Comparison of ENCODE assay signal across 21 cellular contexts in genomic region chr3:127089487-127090145, GRCh38.
DNase-seq lines count a peak whose midpoint lies in the region; ATAC-seq and TF ChIP-seq lines count a peak whose summit lies in the region.
"Had no signal": no experiment of that assay in that cellular context is flagged by ENCODE, and none has a peak within 500 bp of the region (broad histone marks: within the 10 kb centered on the region; RNA-seq: fewer than 3 reads in every experiment).

No MANE protein-coding gene starts in this region.

- H3K36me3 ChIP-seq in BLaER1 (no peaks in the 10 kb centered on the region), osteoblast (ENCODE audit: insufficient read depth, low read length) (no peaks in the 10 kb centered on the region)
- H3K36me3 ChIP-seq: esophagus muscularis mucosa, prostate gland, SJSA1, suprapubic skin had no signal

- H3K4me2 ChIP-seq in BLaER1 = peak overlapping the region; percentile 43
- H3K4me2 ChIP-seq in osteoblast (ENCODE audit: insufficient read depth, low read length) = no peak overlapping the region

- no peaks in the 10 kb centered on the region for H3K36me3 Mint-ChIP-seq in mesothelial cell of epicardium
- H3K36me3 Mint-ChIP-seq: activated naive CD4-positive, alpha-beta T cell treated with anti-CD3 and anti-CD28 coated beads, Interleukin-2, amount 10 ng/mL, durations not matched to agents 7 days and 5 days had no signal

- peaks cover 11% of the 10 kb centered on the region for H3K27me3 Mint-ChIP-seq in mesothelial cell of epicardium (ENCODE audit: low read depth)
- H3K27me3 Mint-ChIP-seq: activated naive CD4-positive, alpha-beta T cell treated with anti-CD3 and anti-CD28 coated beads, Interleukin-2, amount 10 ng/mL, durations not matched to agents 7 days and 5 days had no signal

- H3K9me3 ChIP-seq in BLaER1 = no peaks in the 10 kb centered on the region
- no peaks in the 10 kb centered on the region for H3K9me3 ChIP-seq in osteoblast (ENCODE audit: low read depth, low read length)
- H3K9me3 ChIP-seq: esophagus muscularis mucosa, prostate gland, SJSA1, suprapubic skin had no signal

- no peaks in the 10 kb centered on the region for H3K4me1 Mint-ChIP-seq in mesothelial cell of epicardium
- H3K4me1 Mint-ChIP-seq: activated naive CD4-positive, alpha-beta T cell treated with anti-CD3 and anti-CD28 coated beads, Interleukin-2, amount 10 ng/mL, durations not matched to agents 7 days and 5 days had no signal

- DNase-seq in NCI-H1694 (lab: John Stamatoyannopoulos, UW) = peak; percentile 21
- DNase-seq in fibroblast of pulmonary artery (ENCODE audit: low read depth) = peak; percentile 28
- DNase-seq in osteoblast (ENCODE audit: insufficient read length, low spot score, missing footprints) = peak; percentile 73
- no peak for DNase-seq in mesothelial cell of epicardium (ENCODE audit: low spot score in 2 of 2, unreplicated experiment in 2 of 2)
- DNase-seq in stimulated activated CD8-positive, alpha-beta memory T cell treated with anti-CD3 and anti-CD28 coated beads, Interleukin-4, amount 100 ng/mL, for 48 hours = no peak
- no peak for DNase-seq in D341Med (ENCODE audit: low spot score)
- DNase-seq: activated CD4-positive, alpha-beta T cell treated with anti-CD3 and anti-CD28 coated beads for 1 hour; activated CD8-positive, alpha-beta memory T cell treated with anti-CD3 and anti-CD28 coated beads, Interleukin-2, amount 50 U/mL, for 4 hours; activated naive CD4-positive, alpha-beta T cell treated with anti-CD3 and anti-CD28 coated beads, Interleukin-2, amount 10 ng/mL, durations not matched to agents 7 days and 5 days; HCEC 1CT; NCI-H187; NCI-H510A treated with DMSO at 0.1 percent for 48 hours; OCI-M1; T1000 had no signal

- no peak overlapping the region for H3K27ac Mint-ChIP-seq in mesothelial cell of epicardium
- H3K27ac Mint-ChIP-seq: activated naive CD4-positive, alpha-beta T cell treated with anti-CD3 and anti-CD28 coated beads, Interleukin-2, amount 10 ng/mL, durations not matched to agents 7 days and 5 days had no signal

- no peak overlapping the region for H3K9ac ChIP-seq in BLaER1

- H3K4me1 ChIP-seq in BLaER1 (peaks cover 31% of the 10 kb centered on the region), osteoblast (ENCODE audit: insufficient read depth, low read length) (no peaks in the 10 kb centered on the region)
- H3K4me1 ChIP-seq: esophagus muscularis mucosa, prostate gland, SJSA1 had no signal

- H3K4me3 ChIP-seq in BLaER1 (no peak overlapping the region), fibroblast of pulmonary artery (replicated peaks; ENCODE audit: low read depth, low read length) (no peak overlapping the region), osteoblast (ENCODE audit: insufficient read depth, low read length) (no peak overlapping the region)
- H3K4me3 ChIP-seq: dorsolateral prefrontal cortex, esophagus muscularis mucosa, prostate gland, SJSA1, suprapubic skin had no signal

- H3K27ac ChIP-seq in BLaER1 (no peak overlapping the region), osteoblast (ENCODE audit: low read depth, low read length) (no peak overlapping the region)
- H3K27ac ChIP-seq: dorsolateral prefrontal cortex, esophagus muscularis mucosa, prostate gland, SJSA1, suprapubic skin had no signal

- H3K27me3 ChIP-seq in BLaER1 = peaks cover 66% of the 10 kb centered on the region
- peaks cover 7% of the 10 kb centered on the region for H3K27me3 ChIP-seq in osteoblast (ENCODE audit: insufficient read depth, low read length)
- H3K27me3 ChIP-seq: SJSA1, suprapubic skin had no signal

- no peaks in the 10 kb centered on the region for H3K79me2 ChIP-seq in osteoblast (ENCODE audit: insufficient read depth, low read length)

- H3K4me3 Mint-ChIP-seq in mesothelial cell of epicardium = no peak overlapping the region
- H3K4me3 Mint-ChIP-seq: activated naive CD4-positive, alpha-beta T cell treated with anti-CD3 and anti-CD28 coated beads, Interleukin-2, amount 10 ng/mL, durations not matched to agents 7 days and 5 days had no signal

- H4K20me1 ChIP-seq in BLaER1 (peaks cover 62% of the 10 kb centered on the region; the same call in 1 of the 2 replicates), osteoblast (ENCODE audit: insufficient read depth, low read length) (no peaks in the 10 kb centered on the region)

- TF ChIP-seq CTCF in fibroblast of pulmonary artery (IDR thresholded peaks at IDR 0.05; ENCODE audit: low read length, missing control alignments) = no peak
- TF ChIP-seq CTCF in osteoblast (IDR thresholded peaks at IDR 0.05; ENCODE audit: extremely low read depth, low read depth, low read length) = no peak
- TF ChIP-seq CTCF in mesothelial cell of epicardium (IDR thresholded peaks at IDR 0.05; ENCODE audit: unreplicated experiment) = no peak

- H3K9me3 Mint-ChIP-seq in mesothelial cell of epicardium = no peaks in the 10 kb centered on the region
- H3K9me3 Mint-ChIP-seq: activated naive CD4-positive, alpha-beta T cell treated with anti-CD3 and anti-CD28 coated beads, Interleukin-2, amount 10 ng/mL, durations not matched to agents 7 days and 5 days had no signal

- no peak overlapping the region for H2AFZ ChIP-seq in osteoblast (ENCODE audit: low read length)

- no peak for ATAC-seq in HG03039 (IDR thresholded peaks at IDR 0.05; ENCODE audit: unreplicated experiment)

Comparison
In these comparisons a context has a peak if more than half of its experiments do, and no peak if none do; other contexts are left out.
1. DNase-seq: peak in NCI-H1694 (single experiment), fibroblast of pulmonary artery (single experiment) and osteoblast (single experiment); none in mesothelial cell of epicardium (0 of 2), stimulated activated CD8-positive, alpha-beta memory T cell treated with anti-CD3 and anti-CD28 coated beads, Interleukin-4, amount 100 ng/mL, for 48 hours (single experiment) and D341Med (single experiment).